Comparison of ENCODE assay signal across 1 cellular context in genomic region chr6:142784344-142784743, GRCh38.
A peak's percentile ranks its signal among the peaks of the same experiment; 100 is the strongest.
TF ChIP-seq lines count a peak whose summit lies in the region.

No MANE protein-coding gene starts in this region.

TF ChIP-seq in GM12878, 131 proteins besides CTCF, POLR2A, EP300 and RAD21 (continued from another document and continues in another):
- TF ChIP-seq ZBTB40 (IDR thresholded peaks at IDR 0.05; ENCODE audit: borderline replicate concordance) (peak; percentile 31; the same call in 1 of the 2 replicates), POLR2AphosphoS2 (IDR thresholded peaks at IDR 0.05; ENCODE audit: low read depth, low read length) (no peak), SMAD5 (IDR thresholded peaks at IDR 0.05; ENCODE audit: low read depth) (no peak), SKIL (IDR thresholded peaks at IDR 0.05; ENCODE audit: low read depth, poor library complexity, severe bottlenecking) (peak; percentile 52), MEF2B (IDR thresholded peaks at IDR 0.05; ENCODE audit: partially characterized antibody, poor library complexity, severe bottlenecking) (peak; percentile 97), CREM (IDR thresholded peaks at IDR 0.05; ENCODE audit: low read depth) (peak; percentile 92), ZZZ3 (IDR thresholded peaks at IDR 0.05; ENCODE audit: control insufficient read depth, insufficient read length, low read depth) (no peak), ZNF24 (IDR thresholded peaks at IDR 0.05) (0 out of 2 replicates have a peak, but pooled peaks have one; percentile 59), NFIC (IDR thresholded peaks at IDR 0.05; ENCODE audit: low read depth, low read length) (peak; percentile 92), IRF4 (IDR thresholded peaks at IDR 0.05; ENCODE audit: low read depth, low read length) (peak; percentile 92), TAF1 (IDR thresholded peaks at IDR 0.05; ENCODE audit: borderline replicate concordance, low read depth, low read length) (0 out of 2 replicates have a peak, but pooled peaks have one; percentile 52), GABPA (IDR thresholded peaks at IDR 0.05; ENCODE audit: low read depth) (peak; percentile 55; the same call in 1 of the 2 replicates), CHD2 (IDR thresholded peaks at IDR 0.05; ENCODE audit: borderline replicate concordance, low read depth, low read length) (peak; percentile 71; the same call in 1 of the 2 replicates), E2F4 (IDR thresholded peaks at IDR 0.05; ENCODE audit: low read depth, low read length) (no peak), CREB1 (IDR thresholded peaks at IDR 0.05; ENCODE audit: low read depth) (peak; percentile 76), ZSCAN29 (IDR thresholded peaks at IDR 0.05) (no peak), SP1 (IDR thresholded peaks at IDR 0.05; ENCODE audit: low read depth, low read length) (peak; percentile 66), CEBPZ (IDR thresholded peaks at IDR 0.05; ENCODE audit: low read depth, low read length) (no peak), ZBTB33 (IDR thresholded peaks at IDR 0.05) (no peak), BCL3 (IDR thresholded peaks at IDR 0.05; ENCODE audit: borderline replicate concordance, insufficient read depth, low read depth, low read length, poor library complexity, severe bottlenecking) (peak; percentile 60), ZNF274 (IDR thresholded peaks at IDR 0.05; ENCODE audit: insufficient read depth, insufficient read length) (no peak), MEF2A (IDR thresholded peaks at IDR 0.05; ENCODE audit: insufficient read depth, low read depth, low read length) (peak; percentile 98), YBX1 (IDR thresholded peaks at IDR 0.05) (no peak), KDM1A (IDR thresholded peaks at IDR 0.05; ENCODE audit: borderline replicate concordance) (no peak), MAX (IDR thresholded peaks at IDR 0.05; ENCODE audit: low read depth, low read length) (peak; percentile 27; the same call in 1 of the 2 replicates), HDAC2 (IDR thresholded peaks at IDR 0.05) (no peak), RB1 (IDR thresholded peaks at IDR 0.05; ENCODE audit: borderline replicate concordance) (no peak), CEBPB (IDR thresholded peaks at IDR 0.05; ENCODE audit: borderline replicate concordance in 1 of 2, low read depth in 2 of 2, low read length in 2 of 2) (0 out of 4 replicates have a peak, but pooled peaks of 1 of the 2 experiments have one; percentile 52), KAT2A (conservative IDR thresholded peaks at IDR 0.05; ENCODE audit: control insufficient read depth, low read depth, low read length) (no peak), MLLT1 (IDR thresholded peaks at IDR 0.05) (peak; percentile 74; the same call in 1 of the 2 replicates), IRF5 (IDR thresholded peaks at IDR 0.05; ENCODE audit: borderline replicate concordance) (no peak), FOXK2 (IDR thresholded peaks at IDR 0.05) (no peak), ZNF207 (IDR thresholded peaks at IDR 0.05; ENCODE audit: borderline replicate concordance) (no peak), ETV6 (conservative IDR thresholded peaks at IDR 0.05 in 1 of 2, IDR thresholded peaks at IDR 0.05 in 1 of 2; ENCODE audit: borderline replicate concordance in 1 of 2, low read depth in 1 of 2) (peak in 1 of 2 experiments; percentile 93; a peak in 2 of 4 replicates), KLF5 (IDR thresholded peaks at IDR 0.05; ENCODE audit: partially characterized antibody) (no peak), ZNF622 (IDR thresholded peaks at IDR 0.05) (no peak), SIN3A (IDR thresholded peaks at IDR 0.05; ENCODE audit: low read depth, low read length) (no peak), SMC3 (IDR thresholded peaks at IDR 0.05; ENCODE audit: borderline replicate concordance, low read length) (peak; percentile 31; the same call in 1 of the 2 replicates), NR2C2 (IDR thresholded peaks at IDR 0.05; ENCODE audit: borderline replicate concordance, control insufficient read depth, insufficient read length, low read depth) (no peak), ELK1 (IDR thresholded peaks at IDR 0.05; ENCODE audit: low read depth, low read length) (no peak)
